Comparison of ENCODE assay signal across 32 cellular contexts in the genomic region with DNA sequence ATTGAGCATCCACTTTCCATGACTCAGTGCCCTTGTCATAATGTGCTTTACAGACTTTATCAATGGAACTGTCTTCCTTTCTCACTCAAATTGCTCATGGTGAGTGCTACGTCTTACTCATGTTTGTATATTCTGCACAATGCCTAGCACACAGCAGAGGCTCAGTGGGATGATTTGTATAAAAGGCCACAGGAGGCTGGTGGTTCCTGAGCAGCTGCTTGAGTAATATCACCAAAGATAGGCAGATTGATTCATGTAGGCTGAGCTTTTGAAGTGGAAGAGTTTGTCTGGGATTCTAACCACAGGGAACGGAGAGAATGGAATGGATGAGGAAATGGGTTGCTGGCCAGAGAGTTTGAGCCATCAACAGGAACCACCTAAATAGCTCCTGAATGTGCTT. TPM values are rescaled to one million over a fixed set of nuclear protein-coding genes. Genes with fewer than 3 reads are reported as not detected.
DNase-seq lines count a peak whose midpoint lies in the region; TF ChIP-seq lines count a peak whose summit lies in the region.
"Had no signal": no experiment of that assay in that cellular context is flagged by ENCODE, and none has a peak within 500 bp of the region (broad histone marks: within the 10 kb centered on the region; RNA-seq: fewer than 3 reads in every experiment).

No MANE protein-coding gene starts in this region.

- H3K27ac ChIP-seq in epithelial cell of prostate: no peak overlapping the region
- H3K27ac ChIP-seq: BLaER1, breast epithelium, colonic mucosa, gastroesophageal sphincter, left lung, psoas muscle, stomach, tibial nerve had no signal

- no peaks in the 10 kb centered on the region for H3K9me3 Mint-ChIP-seq in HFFc6
- H3K9me3 Mint-ChIP-seq: activated T-cell treated with anti-CD3 and anti-CD28 coated beads, Interleukin-2, amount 50 U/mL, for 72 hours; WTC11 had no signal

- H3K4me3 ChIP-seq in skeletal muscle cell (ENCODE audit: low read depth, low read length): no peak overlapping the region
- H3K4me3 ChIP-seq: BLaER1, breast epithelium, colonic mucosa, gastroesophageal sphincter, left lung, psoas muscle, stomach, tibial nerve had no signal

- H3K4me3 Mint-ChIP-seq in HFFc6: no peak overlapping the region
- H3K4me3 Mint-ChIP-seq: activated CD8-positive, alpha-beta memory T cell treated with anti-CD3 and anti-CD28 coated beads, Interleukin-2, amount 10 ng/mL, durations not matched to agents 7 days and 5 days; activated T-cell treated with anti-CD3 and anti-CD28 coated beads, Interleukin-2, amount 50 U/mL, for 72 hours; WTC11 had no signal

- H3K4me1 Mint-ChIP-seq in HFFc6 (ENCODE audit: low read depth): peaks cover under 1% of the 10 kb centered on the region; the same call in 1 of the 2 replicates
- H3K4me1 Mint-ChIP-seq: activated CD8-positive, alpha-beta memory T cell treated with anti-CD3 and anti-CD28 coated beads, Interleukin-2, amount 10 ng/mL, durations not matched to agents 7 days and 5 days had no signal

- peak; percentile 10 for DNase-seq in ELR (ENCODE audit: low read depth)
- peak; percentile 36 for DNase-seq in SW480 (ENCODE audit: low spot score)
- DNase-seq in epithelial cell of prostate (ENCODE audit: low read depth, low spot score): peak; percentile 34
- DNase-seq in skeletal muscle cell (ENCODE audit: low read depth): peak; percentile 13
- no peak for DNase-seq in hypothalamus (lab: John Stamatoyannopoulos, UW)
- DNase-seq in NCI-H187 (lab: John Stamatoyannopoulos, UW): no peak
- no peak for DNase-seq in HFFc6
- DNase-seq: ACHN; activated CD8-positive, alpha-beta memory T cell treated with anti-CD3 and anti-CD28 coated beads, Interleukin-2, amount 10 ng/mL, durations not matched to agents 7 days and 5 days; activated naive CD4-positive, alpha-beta T cell treated with Interleukin-2 at 50 U/mL for 16 hours; activated T-cell treated with anti-CD3 and anti-CD28 coated beads, Interleukin-2, amount 50 U/mL, for 72 hours; colonic mucosa; COR-L47; DMS53; effector memory CD4-positive, alpha-beta T cell; GDM1; KBM-7; left lung; mesendoderm; NCI-H1436; psoas muscle; stomach had no signal

- H3K27me3 Mint-ChIP-seq in HFFc6 (ENCODE audit: insufficient read depth): peaks cover 2% of the 10 kb centered on the region

- H3K27ac Mint-ChIP-seq in HFFc6: no peak overlapping the region
- H3K27ac Mint-ChIP-seq: activated CD8-positive, alpha-beta memory T cell treated with anti-CD3 and anti-CD28 coated beads, Interleukin-2, amount 10 ng/mL, durations not matched to agents 7 days and 5 days; activated T-cell treated with anti-CD3 and anti-CD28 coated beads, Interleukin-2, amount 50 U/mL, for 72 hours; WTC11 had no signal

- TF ChIP-seq CTCF in HFFc6 (IDR thresholded peaks at IDR 0.05): no peak

- H3K36me3 Mint-ChIP-seq in HFFc6 (ENCODE audit: low read depth): no peaks in the 10 kb centered on the region
- H3K36me3 Mint-ChIP-seq: activated CD8-positive, alpha-beta memory T cell treated with anti-CD3 and anti-CD28 coated beads, Interleukin-2, amount 10 ng/mL, durations not matched to agents 7 days and 5 days; WTC11 had no signal

RNA-seq across cellular contexts. Expression of a gene that starts 44.3 kb away (rescaled TPM):
- not detected for total RNA-seq in HFFc6 (2021; fragmentation: NEBNext Ultra II Directional; extraction: Animal tissue kit (Norgen Biotek cat#: 25700))
- total RNA-seq: activated CD8-positive, alpha-beta memory T cell treated with anti-CD3 and anti-CD28 coated beads, Interleukin-2, amount 10 ng/mL, durations not matched to agents 7 days and 5 days; activated T-cell treated with anti-CD3 and anti-CD28 coated beads, Interleukin-2, amount 50 U/mL, for 72 hours; esophagus mucosa; HT-29; myocyte; NCI-H460; T-helper 2 cell treated with Interferon-gamma antibody and Interleukin-4, amounts not matched to agents 100 ng/mL and 5 ng/mL, for 36 hours had no signal

Comparison
In these comparisons a context has a peak if more than half of its experiments do, and no peak if none do; other contexts are left out.
1. DNase-seq: peak in ELR (single experiment), SW480 (single experiment), epithelial cell of prostate (single experiment) and skeletal muscle cell (single experiment); none in hypothalamus (0 of 51), NCI-H187 (0 of 2) and HFFc6 (single experiment).